Comparison of ENCODE assay signal across 22 cellular contexts in genomic region chr2:221189431-221189830, GRCh38.
DNase-seq lines count a peak whose midpoint lies in the region; ATAC-seq and TF ChIP-seq lines count a peak whose summit lies in the region.
"Had no signal": no experiment of that assay in that cellular context is flagged by ENCODE, and none has a peak within 500 bp of the region (broad histone marks: within the 10 kb centered on the region; RNA-seq: fewer than 3 reads in every experiment).

No MANE protein-coding gene starts in this region.

- POLR2A ChIA-PET in WTC11 (lab: Charles Lee) = no interaction called here
- POLR2A ChIA-PET in CD4-positive, alpha-beta T cell (lab: Charles Lee) = no interaction called here

- H2AFZ ChIP-seq in MM.1S (ENCODE audit: low read length) = no peak overlapping the region

- no CpG with 5 or more reads among the region's 6 CpGs for WGBS in iPS DF 6.9 (ENCODE audit: insufficient coverage, insufficient read length)

- H3K36me3 ChIP-seq in iPS DF 6.9 (ENCODE audit: control insufficient read depth, insufficient read depth, low read length) (no peaks in the 10 kb centered on the region), MM.1S (replicated peaks; ENCODE audit: insufficient read depth, low read length) (no peaks in the 10 kb centered on the region)

- H3K4me3 ChIP-seq in iPS DF 6.9 (ENCODE audit: low read length) = no peak overlapping the region
- H3K4me3 ChIP-seq in MM.1S (ENCODE audit: low read length) = no peak overlapping the region

- H3K9me2 ChIP-seq in MM.1S (replicated peaks; ENCODE audit: insufficient read depth, low read length) = no peaks in the 10 kb centered on the region

- TF ChIP-seq CTCF in WTC11 (IDR thresholded peaks at IDR 0.05) (no peak), progenitor cell of endocrine pancreas (IDR thresholded peaks at IDR 0.05; ENCODE audit: unreplicated experiment) (no peak), MM.1S (IDR thresholded peaks at IDR 0.05; ENCODE audit: low read length) (no peak)
- TF ChIP-seq CTCF in CD4-positive, alpha-beta T cell (IDR thresholded peaks at IDR 0.05) = no peak

- H3K27ac Mint-ChIP-seq in WTC11 (peak overlapping the region; percentile 37), progenitor cell of endocrine pancreas (peak overlapping the region; percentile 54)
- no peak overlapping the region for H3K27ac Mint-ChIP-seq in CD4-positive, alpha-beta T cell
- H3K27ac Mint-ChIP-seq: CD8-positive, alpha-beta memory T cell; IgD-negative memory B cell had no signal

- H3K4me1 ChIP-seq in iPS DF 6.9 (ENCODE audit: control insufficient read depth, insufficient read depth, low read length) (no peaks in the 10 kb centered on the region), MM.1S (ENCODE audit: low read length) (no peaks in the 10 kb centered on the region)

- ATAC-seq in WTC11 = peak; percentile 97
- no peak for ATAC-seq in CD4-positive, alpha-beta T cell (ENCODE audit: poor library complexity)
- ATAC-seq: HCT116, Panc1, SK-N-SH treated with all-trans-retinoic acid at 6 μM for 48 hours had no signal

- no peaks in the 10 kb centered on the region for H3F3A ChIP-seq in MM.1S (ENCODE audit: insufficient read depth, low read length)

- H3K9me3 Mint-ChIP-seq in WTC11 (no peaks in the 10 kb centered on the region; the same call in 1 of the 2 replicates), progenitor cell of endocrine pancreas (ENCODE audit: low read depth) (peaks cover 11% of the 10 kb centered on the region)
- no peaks in the 10 kb centered on the region for H3K9me3 Mint-ChIP-seq in CD4-positive, alpha-beta T cell
- H3K9me3 Mint-ChIP-seq: CD8-positive, alpha-beta memory T cell had no signal

- H3K36me3 Mint-ChIP-seq in WTC11 (no peaks in the 10 kb centered on the region; the same call in 1 of the 2 replicates), progenitor cell of endocrine pancreas (ENCODE audit: insufficient read depth) (no peaks in the 10 kb centered on the region)
- H3K36me3 Mint-ChIP-seq in CD4-positive, alpha-beta T cell (ENCODE audit: low read depth) = no peaks in the 10 kb centered on the region
- H3K36me3 Mint-ChIP-seq: CD8-positive, alpha-beta memory T cell had no signal

- DNase-seq in NCI-H146 (lab: John Stamatoyannopoulos, UW) (peak; percentile 0), NCI-H146 treated with DMSO at 0.1 percent for 48 hours (lab: John Stamatoyannopoulos, UW; ENCODE audit: unreplicated experiment) (no peak), WTC11 (ENCODE audit: low spot score) (peak; percentile 27), iPS DF 6.9 (ENCODE audit: low read depth, low spot score) (peak; percentile 18), progenitor cell of endocrine pancreas (ENCODE audit: low spot score, unreplicated experiment) (no peak), NCI-H524 (lab: John Stamatoyannopoulos, UW) (no peak), MM.1S (no peak)
- DNase-seq in CD4-positive, alpha-beta T cell = no peak
- DNase-seq: C1 segment of cervical spinal cord; CD8-positive, alpha-beta memory T cell; DMS53; MV-4-11; NCI-H1105 treated with DMSO at 0.1 percent for 48 hours; NCI-H1694 treated with DMSO at 0.1 percent for 48 hours; NCI-H446 treated with DMSO at 0.1 percent for 48 hours; NK-92 treated with Interleukin-12 subunit alpha and Interleukin-12 subunit beta, amount 100 ng/mL, for 24 hours; SIG-M5 had no signal

- no peaks in the 10 kb centered on the region for H4K20me1 ChIP-seq in MM.1S (ENCODE audit: insufficient read depth, low read length)

- H3K27me3 ChIP-seq in iPS DF 6.9 (ENCODE audit: control insufficient read depth, insufficient read depth, low read length) (no peaks in the 10 kb centered on the region), MM.1S (replicated peaks; ENCODE audit: insufficient read depth, low read length) (no peaks in the 10 kb centered on the region)
- no peaks in the 10 kb centered on the region for H3K27me3 ChIP-seq in CD4-positive, alpha-beta T cell (ENCODE audit: control insufficient read depth, insufficient read depth, low read length)

- H3K4me1 Mint-ChIP-seq in WTC11 = peaks cover 33% of the 10 kb centered on the region
- no peaks in the 10 kb centered on the region for H3K4me1 Mint-ChIP-seq in progenitor cell of endocrine pancreas (ENCODE audit: low read depth)
- H3K4me1 Mint-ChIP-seq in CD4-positive, alpha-beta T cell (ENCODE audit: low read depth) = no peaks in the 10 kb centered on the region
- H3K4me1 Mint-ChIP-seq: CD8-positive, alpha-beta memory T cell; IgD-negative memory B cell had no signal

- peak overlapping the region; percentile 46 for H3K4me3 Mint-ChIP-seq in WTC11
- H3K4me3 Mint-ChIP-seq in progenitor cell of endocrine pancreas (ENCODE audit: low read depth) = no peak overlapping the region
- H3K4me3 Mint-ChIP-seq in CD4-positive, alpha-beta T cell = no peak overlapping the region
- H3K4me3 Mint-ChIP-seq: CD8-positive, alpha-beta memory T cell; IgD-negative memory B cell had no signal

- no peak overlapping the region for H3K27ac ChIP-seq in iPS DF 6.9 (ENCODE audit: low read length)
- H3K27ac ChIP-seq in CD4-positive, alpha-beta T cell (ENCODE audit: low read depth, low read length) = no peak overlapping the region
- H3K27ac ChIP-seq in MM.1S (ENCODE audit: low read length) = no peak overlapping the region
- H3K27ac ChIP-seq: 22Rv1 had no signal

- CTCF ChIA-PET in WTC11 (lab: Charles Lee) = interaction anchor here (0.6 to 1.2 kb wide), 2 partner anchors 183 to 1648 kb away, joined by 5 read pairs; no protein-coding TSS in a partner anchor
- CTCF ChIA-PET in CD4-positive, alpha-beta T cell (lab: Charles Lee) = no interaction called here

- H3K79me2 ChIP-seq in MM.1S (ENCODE audit: low read length) = no peaks in the 10 kb centered on the region

- H3K9me3 ChIP-seq in iPS DF 6.9 (ENCODE audit: control insufficient read depth, insufficient read depth, low read length) (no peaks in the 10 kb centered on the region), MM.1S (replicated peaks; ENCODE audit: insufficient read depth, low read length) (no peaks in the 10 kb centered on the region)
- H3K9me3 ChIP-seq in CD4-positive, alpha-beta T cell (ENCODE audit: control insufficient read depth, low read length) = no peaks in the 10 kb centered on the region

- no peak overlapping the region for H3K9ac ChIP-seq in MM.1S (ENCODE audit: low read length)

- no peak overlapping the region for H3K4me2 ChIP-seq in MM.1S (ENCODE audit: low read depth, low read length)

- intact Hi-C loops in CD4-positive, alpha-beta T cell (cut with DNase I, micrococcal nuclease) = no loop called here

- H3K27me3 Mint-ChIP-seq in WTC11 (ENCODE audit: low read depth) = peaks cover 29% of the 10 kb centered on the region
- H3K27me3 Mint-ChIP-seq in progenitor cell of endocrine pancreas = no peaks in the 10 kb centered on the region
- H3K27me3 Mint-ChIP-seq in CD4-positive, alpha-beta T cell = no peaks in the 10 kb centered on the region

TF ChIP-seq in WTC11, 78 proteins besides CTCF, POLR2A, EP300 and RAD21:
- TF ChIP-seq ETV6 (CRISPR knock-in tag; IDR thresholded peaks at IDR 0.05) (no peak), ZNF423 (CRISPR knock-in tag; IDR thresholded peaks at IDR 0.05) (peak; percentile 52; the same call in 1 of the 2 replicates), TEAD1 (CRISPR knock-in tag; IDR thresholded peaks at IDR 0.05) (0 out of 2 replicates have a peak, but pooled peaks have one; percentile 27), CDX4 (CRISPR knock-in tag; IDR thresholded peaks at IDR 0.05; ENCODE audit: borderline replicate concordance) (no peak), USF1 (CRISPR knock-in tag; IDR thresholded peaks at IDR 0.05) (no peak), HMGXB4 (CRISPR knock-in tag; IDR thresholded peaks at IDR 0.05) (no peak)

Comparison
In these comparisons a context has a peak if more than half of its experiments do, and no peak if none do; other contexts are left out.
1. DNase-seq: peak in NCI-H146 (single experiment), WTC11 (single experiment) and iPS DF 6.9 (single experiment); none in NCI-H146 treated with DMSO at 0.1 percent for 48 hours (single experiment), progenitor cell of endocrine pancreas (single experiment), CD4-positive, alpha-beta T cell (0 of 10), NCI-H524 (0 of 2) and MM.1S (single experiment).